In the genomic region with DNA sequence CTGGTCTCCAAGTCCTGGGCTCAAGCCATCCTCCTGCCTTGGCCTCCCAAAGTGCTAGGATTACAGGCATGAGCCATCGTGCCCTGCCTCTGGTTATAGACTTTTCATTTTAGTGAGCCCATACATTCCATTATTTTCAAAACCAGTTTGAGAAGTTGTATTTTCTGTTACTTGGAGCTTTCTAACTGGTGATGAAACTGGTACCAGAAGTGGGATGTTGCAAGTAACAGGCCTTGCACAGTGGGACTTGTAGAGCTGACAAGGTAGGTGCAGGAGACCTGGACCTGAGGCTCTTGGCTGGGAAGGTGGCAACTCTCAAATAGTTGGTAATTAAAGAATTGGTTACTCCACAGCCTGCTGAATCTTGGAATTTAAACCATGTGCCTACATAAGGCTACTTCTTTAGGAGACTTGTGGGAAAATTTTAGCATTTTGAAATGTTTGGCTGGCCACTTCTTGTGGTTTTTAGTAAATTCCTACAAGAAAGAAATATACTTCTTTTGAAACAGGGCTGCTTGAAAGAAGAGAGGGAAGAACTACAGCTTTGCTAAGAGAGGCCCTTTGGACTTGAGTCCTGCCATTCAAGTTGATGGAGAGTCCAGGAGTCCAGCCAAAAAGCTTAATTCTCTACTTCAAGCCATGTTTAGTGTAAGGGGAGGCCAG, we compare ENCODE assay signal across 18 cellular contexts. TPM values are rescaled to one million over a fixed set of nuclear protein-coding genes. Genes with fewer than 3 reads are reported as not detected.
A peak's percentile ranks its signal among the peaks of the same experiment; 100 is the strongest.
DNase-seq lines count a peak whose midpoint lies in the region; ATAC-seq and TF ChIP-seq lines count a peak whose summit lies in the region.
"Had no signal": no experiment of that assay in that cellular context is flagged by ENCODE, and none has a peak within 500 bp of the region (broad histone marks: within the 10 kb centered on the region; RNA-seq: fewer than 3 reads in every experiment).

No MANE protein-coding gene starts in this region.

- H3K4me3 Mint-ChIP-seq in endodermal cell = no peak overlapping the region
- H3K4me3 Mint-ChIP-seq: CD8-positive, alpha-beta memory T cell had no signal

- H3K27me3 ChIP-seq in endodermal cell (ENCODE audit: control insufficient read depth, insufficient read depth, low read length, poor library complexity, severe bottlenecking) = no peaks in the 10 kb centered on the region

- H3K9ac ChIP-seq in endodermal cell (ENCODE audit: extremely low read depth, low read length, poor library complexity, severe bottlenecking) = no peak overlapping the region

- peaks cover 15% of the 10 kb centered on the region for H3K4me1 Mint-ChIP-seq in endodermal cell
- H3K4me1 Mint-ChIP-seq: CD8-positive, alpha-beta memory T cell had no signal

- H3K36me3 Mint-ChIP-seq in endodermal cell (ENCODE audit: low read depth) = peaks cover 2% of the 10 kb centered on the region
- H3K36me3 Mint-ChIP-seq: CD8-positive, alpha-beta memory T cell had no signal

- H3K9me3 ChIP-seq in endodermal cell (ENCODE audit: control insufficient read depth, low read length) = peaks cover 5% of the 10 kb centered on the region
- H3K9me3 ChIP-seq: A549 had no signal

- no peak for TF ChIP-seq CTCF in endodermal cell (conservative IDR thresholded peaks at IDR 0.05)

- 83 to 96% methylated on average over 1 of the region's 1 CpG for WGBS in endodermal cell (ENCODE audit: insufficient coverage in 1 of 2, insufficient read length in 1 of 2), 2 experiments

- H3K27ac Mint-ChIP-seq in endodermal cell = no peak overlapping the region
- H3K27ac Mint-ChIP-seq: CD8-positive, alpha-beta memory T cell had no signal

- H3K36me3 ChIP-seq in endodermal cell (ENCODE audit: control insufficient read depth, insufficient read depth, low read length) = no peaks in the 10 kb centered on the region

- no peak for ATAC-seq in HG03354 (IDR thresholded peaks at IDR 0.05; ENCODE audit: poor library complexity, severe bottlenecking, unreplicated experiment)
- ATAC-seq: A549, PC-3 had no signal

- H3K4me1 ChIP-seq in endodermal cell (ENCODE audit: control insufficient read depth, insufficient read depth, low read length) = no peaks in the 10 kb centered on the region
- H3K4me1 ChIP-seq: A549 had no signal

- DNase-seq in EH (ENCODE audit: low read depth) = peak; percentile 69
- DNase-seq in amniotic epithelial cell (ENCODE audit: low read depth) = peak; percentile 53
- DNase-seq in endodermal cell = no peak
- peak; percentile 2 for DNase-seq in mesenteric fat pad (ENCODE audit: low spot score)
- DNase-seq in activated CD8-positive, alpha-beta memory T cell treated with anti-CD3 and anti-CD28 coated beads, Interleukin-2, amount 50 U/mL, for 4 hours = no peak
- no peak for DNase-seq in NK-92 (lab: John Stamatoyannopoulos, UW; ENCODE audit: unreplicated experiment)
- DNase-seq: C1 segment of cervical spinal cord; CD8-positive, alpha-beta memory T cell; DMS53; H7; KBM-7; NCI-H187; NCI-H226; NCI-H524 treated with DMSO at 0.1 percent for 48 hours; PC-3; RPMI8226 had no signal

- H3K4me3 ChIP-seq in endodermal cell (ENCODE audit: low read length) = peak overlapping the region; percentile 7
- H3K4me3 ChIP-seq: A549 had no signal

- H3K9me3 Mint-ChIP-seq in endodermal cell = peaks cover 12% of the 10 kb centered on the region

- H3K27me3 Mint-ChIP-seq in endodermal cell (ENCODE audit: insufficient read depth) = peaks cover 2% of the 10 kb centered on the region

- no peak overlapping the region for H3K27ac ChIP-seq in endodermal cell (ENCODE audit: low read depth, low read length)
- H3K27ac ChIP-seq: A549 had no signal

RNA-seq across cellular contexts. Expression of gene ALPL, which starts 9.8 kb away (rescaled TPM):
- 100 to 1,000 TPM in 1 of 2 donors, 10 to 100 TPM in 1; 94.8 to 117 TPM for total RNA-seq in endodermal cell
- 65.3 TPM for polyA plus RNA-seq in endodermal cell (2013, experiment 1 of 2)
- polyA plus RNA-seq in endodermal cell (2013, experiment 2 of 2) = 52.5 TPM
- 129 TPM for total RNA-seq in mesenteric fat pad
- total RNA-seq: CD8-positive, alpha-beta memory T cell had no signal
- polyA plus RNA-seq: CD8-positive, alpha-beta memory T cell had no signal

RNA-seq across cellular contexts. Expression of gene NBPF3, which starts 59.5 kb away (rescaled TPM):
- total RNA-seq in endodermal cell (10 to 100 TPM; 15.5 to 22.1 TPM), mesenteric fat pad (11.2 TPM)
- 13.7 TPM for polyA plus RNA-seq in endodermal cell (2013, experiment 1 of 2)
- 14.4 TPM for polyA plus RNA-seq in endodermal cell (2013, experiment 2 of 2)

Comparison
In these comparisons a context has a peak if more than half of its experiments do, and no peak if none do; other contexts are left out.
1. DNase-seq: peak in EH (single experiment), amniotic epithelial cell (single experiment) and mesenteric fat pad (single experiment); none in endodermal cell (single experiment), activated CD8-positive, alpha-beta memory T cell treated with anti-CD3 and anti-CD28 coated beads, Interleukin-2, amount 50 U/mL, for 4 hours (single experiment) and NK-92 (single experiment).